Comparison of ENCODE assay signal across 17 cellular contexts in the genomic region with DNA sequence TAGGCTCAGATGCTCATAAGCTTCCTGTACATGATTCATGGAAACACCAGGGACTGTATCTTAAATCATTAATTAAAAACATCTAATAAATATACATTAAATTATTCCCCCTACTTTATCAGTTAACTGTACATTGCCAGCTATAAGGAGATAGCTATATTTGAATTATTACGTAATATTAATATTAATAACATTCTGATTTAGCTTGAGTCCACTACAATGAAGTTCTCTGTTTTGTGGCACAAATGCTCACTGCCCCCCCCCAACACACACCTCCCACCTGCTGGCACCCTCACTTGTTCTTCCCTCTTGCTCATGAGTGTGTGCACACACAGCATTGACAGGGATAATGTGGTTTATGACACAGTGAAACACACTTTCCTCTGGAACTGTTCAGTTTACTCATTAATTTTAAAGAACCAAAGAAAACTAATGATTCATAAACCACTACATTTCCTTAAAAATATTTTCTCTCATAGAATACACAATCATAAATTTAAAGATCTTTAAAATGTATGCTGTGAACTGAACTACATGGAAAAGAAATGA.
A peak's percentile ranks its signal among the peaks of the same experiment; 100 is the strongest.
DNase-seq lines count a peak whose midpoint lies in the region; ATAC-seq and TF ChIP-seq lines count a peak whose summit lies in the region.
"Had no signal": no experiment of that assay in that cellular context is flagged by ENCODE, and none has a peak within 500 bp of the region (broad histone marks: within the 10 kb centered on the region; RNA-seq: fewer than 3 reads in every experiment).

No MANE protein-coding gene starts in this region.

- H2BK120ac ChIP-seq in mesenchymal stem cell (ENCODE audit: low read depth, low read length): no peak overlapping the region

- no peak overlapping the region for H3K23ac ChIP-seq in mesenchymal stem cell (ENCODE audit: low read length in 2 of 2)

- H3K36me3 ChIP-seq in A673 (ENCODE audit: insufficient read depth, low read length, poor library complexity, severe bottlenecking) (no peaks in the 10 kb centered on the region), PC-3 (ENCODE audit: low read depth, low read length) (no peaks in the 10 kb centered on the region), mesenchymal stem cell (ENCODE audit: control insufficient read depth in 1 of 2, insufficient read depth in 2 of 2, low read depth in 1 of 2, low read length in 2 of 2) (no peaks in the 10 kb centered on the region)
- H3K36me3 ChIP-seq: BLaER1, HAP-1 had no signal

- H3F3A ChIP-seq in PC-3 (ENCODE audit: low read length, unreplicated experiment): no peaks in the 10 kb centered on the region

- H2AFZ ChIP-seq in PC-3 (ENCODE audit: low read length) (no peak overlapping the region), mesenchymal stem cell (ENCODE audit: low read depth, low read length) (no peak overlapping the region)

- H3K9ac ChIP-seq in PC-3 (ENCODE audit: low read length) (no peak overlapping the region), mesenchymal stem cell (ENCODE audit: low read length) (no peak overlapping the region)
- H3K9ac ChIP-seq: BLaER1 had no signal

- no peak overlapping the region for H4K8ac ChIP-seq in mesenchymal stem cell (ENCODE audit: low read length)

- no peaks in the 10 kb centered on the region for H3K79me1 ChIP-seq in mesenchymal stem cell (replicated peaks; ENCODE audit: low read length, poor library complexity, severe bottlenecking)

- no peak for DNase-seq in A673 (ENCODE audit: low spot score)
- DNase-seq in PC-3: peak; percentile 11
- DNase-seq in dermis blood vessel endothelial cell: peak; percentile 13
- DNase-seq in mesenchymal stem cell: no peak
- no peak for DNase-seq in NCI-H524 (lab: John Stamatoyannopoulos, UW)
- DNase-seq in NCI-H2171 treated with DMSO at 0.1 percent for 48 hours (lab: John Stamatoyannopoulos, UW): no peak
- no peak for DNase-seq in nucleus accumbens (lab: John Stamatoyannopoulos, UW)
- DNase-seq: Caco-2; CD8-positive, alpha-beta memory T cell; DMS53; GF-D8; HFFc6 had no signal

- H4K91ac ChIP-seq in mesenchymal stem cell (ENCODE audit: low read length): no peak overlapping the region

- H3K27ac ChIP-seq in A673 (ENCODE audit: low read depth, low read length, poor library complexity, severe bottlenecking) (peak overlapping the region; percentile 24), PC-3 (ENCODE audit: low read length) (peak overlapping the region; percentile 17; the same call in 1 of the 2 replicates), mesenchymal stem cell (ENCODE audit: low read length, poor library complexity, severe bottlenecking) (peak overlapping the region; percentile 67)
- H3K27ac ChIP-seq: A549, BLaER1 had no signal

- H3K9me3 ChIP-seq in A673 (ENCODE audit: low read depth, low read length, poor library complexity, severe bottlenecking) (no peaks in the 10 kb centered on the region), PC-3 (ENCODE audit: low read length) (no peaks in the 10 kb centered on the region), mesenchymal stem cell (ENCODE audit: control insufficient read depth, low read length) (no peaks in the 10 kb centered on the region)
- H3K9me3 ChIP-seq: A549, BLaER1, Caco-2, HAP-1 had no signal

- no peak for TF ChIP-seq CTCF in A673 (conservative IDR thresholded peaks at IDR 0.05; ENCODE audit: low read depth, low read length)
- no peak for TF ChIP-seq CTCF in PC-3 (conservative IDR thresholded peaks at IDR 0.05; ENCODE audit: low read depth, low read length)

- no peak overlapping the region for H3K4me3 ChIP-seq in A673 (ENCODE audit: low read depth, low read length, poor library complexity, severe bottlenecking)
- no peak overlapping the region for H3K4me3 ChIP-seq in PC-3 (ENCODE audit: low read length)
- no peak overlapping the region for H3K4me3 ChIP-seq in mesenchymal stem cell (ENCODE audit: insufficient read depth in 1 of 2, low read depth in 1 of 2, low read length in 2 of 2)
- H3K4me3 ChIP-seq: A549, BLaER1, HAP-1 had no signal

- no peak overlapping the region for H2BK5ac ChIP-seq in mesenchymal stem cell (ENCODE audit: low read depth, low read length, poor library complexity, severe bottlenecking)

- no peak overlapping the region for H2AK5ac ChIP-seq in mesenchymal stem cell (ENCODE audit: low read length, severe bottlenecking)

- H3K4me1 ChIP-seq in A673 (ENCODE audit: insufficient read depth, low read length, poor library complexity, severe bottlenecking) (peaks cover 15% of the 10 kb centered on the region), PC-3 (ENCODE audit: insufficient read depth, low read length) (peaks cover 6% of the 10 kb centered on the region; the same call in 1 of the 2 replicates), mesenchymal stem cell (ENCODE audit: control insufficient read depth, insufficient read depth, low read depth, low read length) (peaks cover 3% of the 10 kb centered on the region)
- H3K4me1 ChIP-seq: A549, BLaER1 had no signal

- no peak overlapping the region for H3K4me2 ChIP-seq in PC-3 (ENCODE audit: low read length)
- no peak overlapping the region for H3K4me2 ChIP-seq in mesenchymal stem cell (ENCODE audit: low read length, poor library complexity, severe bottlenecking)
- H3K4me2 ChIP-seq: A549, BLaER1 had no signal

- H3K9me2 ChIP-seq in PC-3 (replicated peaks; ENCODE audit: low read length): no peaks in the 10 kb centered on the region

- no peak overlapping the region for H2BK12ac ChIP-seq in mesenchymal stem cell (ENCODE audit: low read length in 2 of 2)

- H3K27me3 ChIP-seq in A673 (replicated peaks; ENCODE audit: insufficient read depth, low read depth, low read length, poor library complexity) (no peaks in the 10 kb centered on the region), PC-3 (ENCODE audit: low read length) (no peaks in the 10 kb centered on the region), mesenchymal stem cell (ENCODE audit: control insufficient read depth in 1 of 2, insufficient read depth in 1 of 2, low read length in 2 of 2) (no peaks in the 10 kb centered on the region)
- H3K27me3 ChIP-seq: BLaER1 had no signal

- H3K14ac ChIP-seq in mesenchymal stem cell (ENCODE audit: low read length in 2 of 2): no peak overlapping the region

- POLR2A ChIA-PET in A673 (lab: Charles Lee; ENCODE audit: low non-redundant PET) (no interaction called here), PC-3 (lab: Charles Lee; ENCODE audit: unreplicated experiment) (no interaction called here)

- BruUV-seq in A673 (replicated peaks; lab: Mats Ljungman, UMichigan) (no TSS peak), PC-3 (replicated peaks; lab: Mats Ljungman, UMichigan) (no TSS peak)

- H2BK15ac ChIP-seq in mesenchymal stem cell (ENCODE audit: low read depth, poor library complexity, severe bottlenecking): no peak overlapping the region

- H4K20me1 ChIP-seq in PC-3 (ENCODE audit: low read length): no peaks in the 10 kb centered on the region
- H4K20me1 ChIP-seq: BLaER1 had no signal

- no CpG with 5 or more reads among the region's 1 CpG for WGBS in mesenchymal stem cell

- ATAC-seq in PC-3: peak; percentile 83
- no peak for ATAC-seq in HG02973 (IDR thresholded peaks at IDR 0.05; ENCODE audit: unreplicated experiment)
- ATAC-seq: A549, HepG2 had no signal

- intact Hi-C loops in A673 (cut with micrococcal nuclease; ENCODE audit: unreplicated experiment) (no loop called here), PC-3 (cut with micrococcal nuclease) (loop anchor here (1.0 kb wide), 1 partner anchor 84 kb away; no protein-coding TSS in a partner anchor)

- no peak overlapping the region for H3K4ac ChIP-seq in mesenchymal stem cell (ENCODE audit: low read depth in 1 of 2, low read length in 2 of 2)

- CTCF ChIA-PET in A673 (lab: Charles Lee) (no interaction called here), PC-3 (lab: Charles Lee) (interaction anchor here (0.9 kb wide), 1 partner anchor 180 kb away, joined by 3 read pairs; no protein-coding TSS in a partner anchor)

- no peak overlapping the region for H3K18ac ChIP-seq in mesenchymal stem cell (ENCODE audit: low read depth in 1 of 2, low read length in 2 of 2)

- no peaks in the 10 kb centered on the region for H3K79me2 ChIP-seq in PC-3 (ENCODE audit: low read length)

Comparison
In these comparisons a context has a peak if more than half of its experiments do, and no peak if none do; other contexts are left out.
1. DNase-seq: peak in PC-3 (single experiment) and dermis blood vessel endothelial cell (single experiment); none in A673 (single experiment), mesenchymal stem cell (single experiment), NCI-H524 (0 of 2), NCI-H2171 treated with DMSO at 0.1 percent for 48 hours (single experiment) and nucleus accumbens (0 of 56).
2. H3K27ac ChIP-seq: peak in every context shown above with its lines; median percentile 67 in mesenchymal stem cell; 24 in A673; 17 in PC-3.